2 cellular contexts compared by ENCODE assay signal in the genomic region with DNA sequence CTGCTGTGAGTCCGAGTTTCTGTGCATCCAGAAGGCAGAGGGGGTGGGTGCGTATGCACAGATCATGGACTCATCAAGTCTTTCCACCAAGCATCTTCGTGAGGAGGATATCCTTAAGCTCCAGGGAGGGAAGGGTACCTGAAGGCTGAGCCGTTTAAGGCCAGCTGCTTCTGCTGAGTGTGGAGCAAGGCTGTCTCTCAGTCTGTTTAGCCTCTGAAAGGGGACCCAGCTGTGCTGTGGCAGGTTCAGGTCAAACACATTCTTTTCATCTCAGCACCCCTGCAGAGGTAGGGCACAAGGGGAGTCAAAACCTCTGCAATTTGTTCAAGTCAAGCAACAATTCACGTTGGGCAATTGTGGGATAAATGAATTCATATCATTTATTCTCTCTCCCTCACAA.
TF ChIP-seq lines count a peak whose summit lies in the region.

No MANE protein-coding gene starts in this region.

TF ChIP-seq in GM23338, 12 proteins besides CTCF, POLR2A, EP300 and RAD21 (continued from another document):
- TF ChIP-seq ZNF462 (CRISPR knock-in tag; IDR thresholded peaks at IDR 0.05) (peak; percentile 98), STAT1 (IDR thresholded peaks at IDR 0.05; ENCODE audit: unreplicated experiment) (no peak), NANOG (IDR thresholded peaks at IDR 0.05; ENCODE audit: borderline replicate concordance) (peak; percentile 12; the same call in 1 of the 2 replicates)

TF ChIP-seq in WTC11, 78 proteins besides CTCF, POLR2A, EP300 and RAD21 (continued from another document):
- TF ChIP-seq ATF2 (CRISPR knock-in tag; IDR thresholded peaks at IDR 0.05; ENCODE audit: borderline replicate concordance, low read depth) = no peak
- no peak for TF ChIP-seq CBFB (CRISPR knock-in tag; IDR thresholded peaks at IDR 0.05; ENCODE audit: low read depth)
- TF ChIP-seq STAT6 (CRISPR knock-in tag; conservative IDR thresholded peaks at IDR 0.05; ENCODE audit: low read depth) = no peak
- TF ChIP-seq, protein P1, sequence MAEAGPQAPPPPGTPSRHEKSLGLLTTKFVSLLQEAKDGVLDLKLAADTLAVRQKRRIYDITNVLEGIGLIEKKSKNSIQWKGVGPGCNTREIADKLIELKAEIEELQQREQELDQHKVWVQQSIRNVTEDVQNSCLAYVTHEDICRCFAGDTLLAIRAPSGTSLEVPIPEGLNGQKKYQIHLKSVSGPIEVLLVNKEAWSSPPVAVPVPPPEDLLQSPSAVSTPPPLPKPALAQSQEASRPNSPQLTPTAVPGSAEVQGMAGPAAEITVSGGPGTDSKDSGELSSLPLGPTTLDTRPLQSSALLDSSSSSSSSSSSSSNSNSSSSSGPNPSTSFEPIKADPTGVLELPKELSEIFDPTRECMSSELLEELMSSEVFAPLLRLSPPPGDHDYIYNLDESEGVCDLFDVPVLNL (CRISPR knock-in tag; IDR thresholded peaks at IDR 0.05; ENCODE audit: borderline replicate concordance, low read depth) = no peak
- no peak for TF ChIP-seq ZNF671 (CRISPR knock-in tag; IDR thresholded peaks at IDR 0.05)
- TF ChIP-seq, protein P2, sequence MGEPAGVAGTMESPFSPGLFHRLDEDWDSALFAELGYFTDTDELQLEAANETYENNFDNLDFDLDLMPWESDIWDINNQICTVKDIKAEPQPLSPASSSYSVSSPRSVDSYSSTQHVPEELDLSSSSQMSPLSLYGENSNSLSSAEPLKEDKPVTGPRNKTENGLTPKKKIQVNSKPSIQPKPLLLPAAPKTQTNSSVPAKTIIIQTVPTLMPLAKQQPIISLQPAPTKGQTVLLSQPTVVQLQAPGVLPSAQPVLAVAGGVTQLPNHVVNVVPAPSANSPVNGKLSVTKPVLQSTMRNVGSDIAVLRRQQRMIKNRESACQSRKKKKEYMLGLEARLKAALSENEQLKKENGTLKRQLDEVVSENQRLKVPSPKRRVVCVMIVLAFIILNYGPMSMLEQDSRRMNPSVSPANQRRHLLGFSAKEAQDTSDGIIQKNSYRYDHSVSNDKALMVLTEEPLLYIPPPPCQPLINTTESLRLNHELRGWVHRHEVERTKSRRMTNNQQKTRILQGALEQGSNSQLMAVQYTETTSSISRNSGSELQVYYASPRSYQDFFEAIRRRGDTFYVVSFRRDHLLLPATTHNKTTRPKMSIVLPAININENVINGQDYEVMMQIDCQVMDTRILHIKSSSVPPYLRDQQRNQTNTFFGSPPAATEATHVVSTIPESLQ (CRISPR knock-in tag; IDR thresholded peaks at IDR 0.05) = no peak
- no peak for TF ChIP-seq PRRX2 (CRISPR knock-in tag; IDR thresholded peaks at IDR 0.05)
- TF ChIP-seq KAT7 (CRISPR knock-in tag; IDR thresholded peaks at IDR 0.05; ENCODE audit: borderline replicate concordance) = no peak
- no peak for TF ChIP-seq MXD4 (CRISPR knock-in tag; IDR thresholded peaks at IDR 0.05; ENCODE audit: borderline replicate concordance)
- TF ChIP-seq, protein P3, sequence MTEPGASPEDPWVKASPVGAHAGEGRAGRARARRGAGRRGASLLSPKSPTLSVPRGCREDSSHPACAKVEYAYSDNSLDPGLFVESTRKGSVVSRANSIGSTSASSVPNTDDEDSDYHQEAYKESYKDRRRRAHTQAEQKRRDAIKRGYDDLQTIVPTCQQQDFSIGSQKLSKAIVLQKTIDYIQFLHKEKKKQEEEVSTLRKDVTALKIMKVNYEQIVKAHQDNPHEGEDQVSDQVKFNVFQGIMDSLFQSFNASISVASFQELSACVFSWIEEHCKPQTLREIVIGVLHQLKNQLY (CRISPR knock-in tag; IDR thresholded peaks at IDR 0.05) = no peak
- no peak for TF ChIP-seq TCF7 (CRISPR knock-in tag; IDR thresholded peaks at IDR 0.05; ENCODE audit: low read depth)
- no peak for TF ChIP-seq ZNF281 (CRISPR knock-in tag; IDR thresholded peaks at IDR 0.05)
TF ChIP-seq in WTC11: peak in this region for 3.
